ENCODE assay signal across 16 cellular contexts in the genomic region with DNA sequence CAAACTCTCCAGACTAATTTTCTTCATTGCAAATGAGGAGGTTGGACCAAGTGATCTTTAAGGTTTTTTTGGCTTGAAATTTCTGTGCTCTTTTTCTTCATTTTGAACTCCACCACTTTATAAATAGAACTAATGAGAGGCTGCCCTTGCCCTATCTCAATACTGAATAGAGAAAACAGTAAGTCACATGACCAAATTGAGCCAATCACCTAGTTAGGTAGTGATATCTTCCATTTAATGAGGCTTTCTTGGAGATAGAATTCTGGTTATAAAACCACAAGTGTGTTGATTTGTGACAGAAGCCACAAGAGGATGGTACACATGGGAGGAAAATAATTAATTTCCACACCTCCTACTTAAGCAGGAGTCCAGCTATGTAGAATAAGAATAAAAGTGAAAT.
"Had no signal": no experiment of that assay in that cellular context is flagged by ENCODE, and none has a peak within 500 bp of the region (broad histone marks: within the 10 kb centered on the region; RNA-seq: fewer than 3 reads in every experiment).

No MANE protein-coding gene starts in this region.

- H3K4me1 ChIP-seq: gastroesophageal sphincter, lower lobe of right lung, pancreas, sigmoid colon had no signal

- ATAC-seq: activated CD4-positive, CD25-positive, alpha-beta regulatory T cell treated with anti-CD3 and anti-CD28 coated beads, Interleukin-2, amount 50 U/mL, for 24 hours; gastroesophageal sphincter; heart right ventricle; left cardiac atrium; lower lobe of right lung; pancreas; stimulated activated naive CD8-positive, alpha-beta T cell treated with anti-CD3 and anti-CD28 coated beads, Interleukin-15, amount 100 ng/mL, for 72 hours had no signal

- H3K4me3 Mint-ChIP-seq: activated naive CD4-positive, alpha-beta T cell treated with anti-CD3 and anti-CD28 coated beads, Interleukin-2, amount 10 ng/mL, durations not matched to agents 7 days and 5 days; neural crest cell; stimulated activated naive CD8-positive, alpha-beta T cell treated with anti-CD3 and anti-CD28 coated beads, Interleukin-15, amount 100 ng/mL, for 72 hours; type B pancreatic cell had no signal

- DNase-seq: activated CD4-positive, alpha-beta T cell treated with anti-CD3 and anti-CD28 coated beads, Interleukin-2, amount 50 U/mL, for 1 hour; activated naive CD4-positive, alpha-beta T cell treated with anti-CD3 and anti-CD28 coated beads, Interleukin-2, amount 10 ng/mL, durations not matched to agents 7 days and 5 days; activated T-cell treated with anti-CD3 and anti-CD28 coated beads, Interleukin-2, amount 50 U/mL, for 1 hour; erythroblast; heart right ventricle; left cardiac atrium; lower lobe of right lung; pancreas; sigmoid colon; spleen; stimulated activated naive CD8-positive, alpha-beta T cell treated with anti-CD3 and anti-CD28 coated beads, Interleukin-15, amount 100 ng/mL, for 72 hours had no signal

- H3K9me3 Mint-ChIP-seq: activated naive CD4-positive, alpha-beta T cell treated with anti-CD3 and anti-CD28 coated beads, Interleukin-2, amount 10 ng/mL, durations not matched to agents 7 days and 5 days; activated T-helper 2 cell treated with anti-CD3 and anti-CD28 coated beads, Interferon-gamma antibody, Interleukin-2, Interleukin-4, amounts not matched to agents 10 μg/mL and 5 μg/mL and 100 μg/mL, durations not matched to agents 14 hours and 24 hours and 36 hours; neural crest cell; stimulated activated naive CD8-positive, alpha-beta T cell treated with anti-CD3 and anti-CD28 coated beads, Interleukin-15, amount 100 ng/mL, for 72 hours; type B pancreatic cell had no signal

- H3K9me3 ChIP-seq: gastroesophageal sphincter, heart right ventricle, lower lobe of right lung, pancreas, sigmoid colon, spleen had no signal

- H3K36me3 Mint-ChIP-seq: activated naive CD4-positive, alpha-beta T cell treated with anti-CD3 and anti-CD28 coated beads, Interleukin-2, amount 10 ng/mL, durations not matched to agents 7 days and 5 days; type B pancreatic cell had no signal

- H3K27me3 ChIP-seq: gastroesophageal sphincter, heart right ventricle, pancreas, sigmoid colon, spleen had no signal

- H3K27ac Mint-ChIP-seq: activated naive CD4-positive, alpha-beta T cell treated with anti-CD3 and anti-CD28 coated beads, Interleukin-2, amount 10 ng/mL, durations not matched to agents 7 days and 5 days; activated T-helper 2 cell treated with anti-CD3 and anti-CD28 coated beads, Interferon-gamma antibody, Interleukin-2, Interleukin-4, amounts not matched to agents 10 μg/mL and 5 μg/mL and 100 μg/mL, durations not matched to agents 14 hours and 24 hours and 36 hours; type B pancreatic cell had no signal

- H3K36me3 ChIP-seq: gastroesophageal sphincter, heart right ventricle, lower lobe of right lung, pancreas, sigmoid colon, spleen had no signal

- H3K27ac ChIP-seq: gastroesophageal sphincter, heart right ventricle, lower lobe of right lung, pancreas, sigmoid colon, spleen had no signal

- H3K4me3 ChIP-seq: gastroesophageal sphincter, lower lobe of right lung, pancreas, sigmoid colon, spleen had no signal

- H3K4me1 Mint-ChIP-seq: stimulated activated naive CD8-positive, alpha-beta T cell treated with anti-CD3 and anti-CD28 coated beads, Interleukin-15, amount 100 ng/mL, for 72 hours had no signal

- H3K27me3 Mint-ChIP-seq: activated naive CD4-positive, alpha-beta T cell treated with anti-CD3 and anti-CD28 coated beads, Interleukin-2, amount 10 ng/mL, durations not matched to agents 7 days and 5 days; stimulated activated naive CD8-positive, alpha-beta T cell treated with anti-CD3 and anti-CD28 coated beads, Interleukin-15, amount 100 ng/mL, for 72 hours; type B pancreatic cell had no signal
